ENCODE assay signal across 9 cellular contexts in the genomic region with DNA sequence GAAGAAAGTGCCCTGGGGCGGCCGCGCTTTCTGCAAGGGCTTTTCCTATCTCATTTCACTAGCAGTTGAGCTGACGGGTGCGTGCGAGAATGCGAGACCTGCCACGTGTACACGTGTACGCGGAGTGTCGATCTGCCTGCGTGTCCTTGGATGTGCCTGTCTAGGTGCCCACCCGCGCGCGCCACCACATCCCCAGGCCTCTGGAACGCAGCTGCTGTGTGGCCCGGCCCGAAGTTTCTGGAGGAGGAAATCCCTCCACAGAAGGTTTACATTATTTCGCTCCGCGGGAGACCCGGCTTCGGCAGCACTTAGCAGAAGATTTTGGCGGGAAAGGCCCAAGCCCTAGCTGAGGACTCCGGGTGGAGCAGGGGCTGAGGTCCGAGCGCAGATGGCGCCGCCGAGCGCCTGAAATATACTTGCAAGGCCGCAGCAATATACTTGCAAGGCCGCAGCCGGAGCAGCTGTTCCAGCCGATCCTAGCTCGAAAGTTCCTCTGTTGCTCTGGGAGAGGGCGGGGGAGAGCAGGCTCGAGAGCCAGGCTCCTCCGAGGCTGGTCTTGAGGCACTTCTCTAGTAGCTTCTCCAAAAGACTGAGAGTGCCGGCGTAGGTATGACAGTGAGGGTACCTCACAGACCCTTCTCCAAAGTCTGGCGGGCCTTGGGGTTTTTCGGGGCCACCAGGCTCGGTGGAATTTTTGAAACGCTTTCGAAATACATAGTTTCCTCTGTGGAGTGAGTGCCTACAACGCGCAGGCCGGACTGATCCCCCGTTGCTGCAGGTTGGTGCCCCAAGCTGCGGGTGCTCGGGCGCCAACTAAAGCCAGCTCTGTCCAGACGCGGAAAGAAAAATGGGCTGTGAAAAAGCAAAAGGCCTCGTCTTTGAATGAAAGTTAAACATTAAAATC.
A peak's percentile ranks its signal among the peaks of the same experiment; 100 is the strongest.
DNase-seq lines count a peak whose midpoint lies in the region; FAIRE-seq and TF ChIP-seq lines count a peak whose summit lies in the region.
"Had no signal": no experiment of that assay in that cellular context is flagged by ENCODE, and none has a peak within 500 bp of the region (broad histone marks: within the 10 kb centered on the region; RNA-seq: fewer than 3 reads in every experiment).

No MANE protein-coding gene starts in this region.

- H3K4me3 ChIP-seq in iPS-18c (ENCODE audit: insufficient read depth, low read depth, low read length) (peak overlapping the region; percentile 21; the same call in 1 of the 2 replicates), skin epidermis (peak overlapping the region in 6 of 7 experiments; percentile 10 to 51 (median 44))

- peak overlapping the region in 16 of 21 experiments; percentile 58 to 95 (median 86) for H3K27ac ChIP-seq in skin epidermis

- DNase-seq in GM10266 (ENCODE audit: extremely low spot score) = peak; percentile 20
- peak; percentile 90 for DNase-seq in T1000 (lab: John Stamatoyannopoulos, UW)
- DNase-seq in foreskin melanocyte = no peak
- DNase-seq in H54 (ENCODE audit: insufficient read length, low spot score) = no peak
- no peak for DNase-seq in NCI-H82 (lab: John Stamatoyannopoulos, UW)
- DNase-seq: activated CD4-positive, alpha-beta T cell treated with anti-CD3 and anti-CD28 coated beads, Interleukin-2, amount 50 U/mL, for 1 hour; NCI-H226 had no signal

- FAIRE-seq in H54 (lab: Jason Lieb, UNC) = no peak

- peaks cover 3% of the 10 kb centered on the region for H3K9me3 ChIP-seq in iPS-18c (ENCODE audit: control insufficient read depth, insufficient read depth, low read length)

- TF ChIP-seq CTCF in GM10266 (IDR thresholded peaks at IDR 0.05; ENCODE audit: control insufficient read depth, insufficient read depth, low read depth, missing control alignments) = peak; percentile 17

- no peak for TF ChIP-seq POLR2A in H54 (IDR thresholded peaks at IDR 0.05; ENCODE audit: low read depth, low read length)

Comparison
In these comparisons a context has a peak if more than half of its experiments do, and no peak if none do; other contexts are left out.
1. DNase-seq: peak in GM10266 (single experiment) and T1000 (single experiment); none in foreskin melanocyte (single experiment), H54 (single experiment) and NCI-H82 (single experiment).